Comparison of ENCODE assay signal across 8 cellular contexts in genomic region chr22:46045459-46046298, GRCh38.
A peak's percentile ranks its signal among the peaks of the same experiment; 100 is the strongest.
DNase-seq lines count a peak whose midpoint lies in the region; ATAC-seq and TF ChIP-seq lines count a peak whose summit lies in the region.

No MANE protein-coding gene starts in this region.

- 0 out of 2 replicates have a peak overlapping the region, but pooled peaks have one; percentile 66 for H2BK120ac ChIP-seq in IMR-90 (ENCODE audit: low read depth, low read length)

- TF ChIP-seq RAD21 in IMR-90 (IDR thresholded peaks at IDR 0.05; ENCODE audit: low read length), result no peak

- H3K23ac ChIP-seq in IMR-90 (ENCODE audit: low read depth, low read length), result peak overlapping the region; percentile 73

- ATAC-seq in IMR-90 (ENCODE audit: low read depth), result no peak

- H4K20me1 ChIP-seq in IMR-90 (ENCODE audit: insufficient read depth, low read length), result no peaks in the 10 kb centered on the region

- no TSS peak for BruUV-seq in IMR-90 (replicated peaks; lab: Mats Ljungman, UMichigan)

- no peak overlapping the region for H2BK5ac ChIP-seq in IMR-90 (ENCODE audit: low read depth, low read length, poor library complexity, severe bottlenecking)

- H3K27ac ChIP-seq in IMR-90 (ENCODE audit: insufficient read depth, low read length), result no peak overlapping the region
- peak overlapping the region; percentile 81 to 100 (median 97) for H3K27ac ChIP-seq in skin epidermis

- H4K8ac ChIP-seq in IMR-90 (ENCODE audit: low read depth in 2 of 2, low read length in 2 of 2), result peak overlapping the region; percentile 40 to 79; a peak in 3 of 4 replicates

- H3K14ac ChIP-seq in IMR-90 (replicated peaks; ENCODE audit: low read depth, low read length), result peak overlapping the region; percentile 92

- peak overlapping the region; percentile 99 for H2AK9ac ChIP-seq in IMR-90 (replicated peaks; ENCODE audit: low read depth, low read length, poor library complexity)

- H3K56ac ChIP-seq in IMR-90 (ENCODE audit: extremely low read depth, insufficient read depth, low read length), result no peak overlapping the region

- H3K18ac ChIP-seq in IMR-90 (ENCODE audit: low read depth, low read length), result no peak overlapping the region

- TF ChIP-seq POLR2A in IMR-90 (IDR thresholded peaks at IDR 0.05; ENCODE audit: low read depth, low read length), result no peak

- CTCF ChIA-PET in IMR-90 (lab: Yijun Ruan, JAX), result interaction anchor here (0.8 kb wide), 1 partner anchor 40 kb away, joined by 3 read pairs; no protein-coding TSS in a partner anchor

- TF ChIP-seq CTCF in IMR-90 (conservative IDR thresholded peaks at IDR 0.05; ENCODE audit: low read depth, low read length) (no peak), astrocyte of the cerebellum (IDR thresholded peaks at IDR 0.05; ENCODE audit: low read depth, low read length, missing control alignments) (no peak)

- WGBS in IMR-90 (ENCODE audit: extremely low coverage in 2 of 2, insufficient read length in 1 of 2), 2 experiments, result 96% methylated on average over 4 of the region's 12 CpGs; no CpG with 5 or more reads in 1 of the 2 experiments

- peak overlapping the region; percentile 34 for H4K5ac ChIP-seq in IMR-90 (ENCODE audit: low read depth, low read length)

- H3K9ac ChIP-seq in IMR-90 (ENCODE audit: low read depth, low read length), result peak overlapping the region; percentile 67

- peak overlapping the region; percentile 76 for H4K91ac ChIP-seq in IMR-90 (ENCODE audit: insufficient read depth, low read depth, low read length)

- no peaks in the 10 kb centered on the region for H3K27me3 ChIP-seq in IMR-90 (ENCODE audit: control insufficient read depth, insufficient read depth, low read length)

- peak overlapping the region; percentile 71 for H3K4me2 ChIP-seq in IMR-90 (ENCODE audit: low read depth, low read length)

- H3K4me1 ChIP-seq in IMR-90 (ENCODE audit: control insufficient read depth, insufficient read depth, low read length), result peaks cover 20% of the 10 kb centered on the region

- DNase-seq in IMR-90 (no peak), astrocyte of the cerebellum (ENCODE audit: low read depth) (no peak), islet precursor cell (peak; percentile 52), NCI-H1694 treated with DMSO at 0.1 percent for 48 hours (lab: John Stamatoyannopoulos, UW) (no peak), NCI-H2196 treated with DMSO at 0.1 percent for 48 hours (lab: John Stamatoyannopoulos, UW; ENCODE audit: unreplicated experiment) (no peak), GDM1 (lab: John Stamatoyannopoulos, UW) (no peak), SIG-M5 (lab: John Stamatoyannopoulos, UW) (no peak)

- POLR2A ChIA-PET in IMR-90 (lab: Charles Lee; ENCODE audit: unreplicated experiment), result interaction anchor here (0.6 to 1.1 kb wide), 2 partner anchors 10 to 869 kb away, joined by 3 read pairs; no protein-coding TSS in a partner anchor

- H3K79me1 ChIP-seq in IMR-90 (ENCODE audit: low read depth in 1 of 2, low read length in 2 of 2), result peaks cover 23 to 49% of the 10 kb centered on the region in 2 experiments

- no peak overlapping the region for H2BK20ac ChIP-seq in IMR-90 (ENCODE audit: low read depth, low read length)

- H3K4ac ChIP-seq in IMR-90 (ENCODE audit: low read depth, low read length), result peak overlapping the region; percentile 72

- H2AK5ac ChIP-seq in IMR-90 (ENCODE audit: low read depth, low read length), result peak overlapping the region; percentile 93

- H2BK15ac ChIP-seq in IMR-90 (ENCODE audit: low read depth, low read length), result peak overlapping the region; percentile 1; the same call in 1 of the 3 replicates

- dilution Hi-C loops in IMR-90 (cut with HindIII; ENCODE audit: low sequenced_read_pairs, unreplicated experiment), result no loop called here

- intact Hi-C loops in IMR-90 (cut with micrococcal nuclease), result no loop called here

- H2AFZ ChIP-seq in IMR-90 (replicated peaks; ENCODE audit: low read length, poor library complexity), result peak overlapping the region; percentile 95

- H3K9me1 ChIP-seq in IMR-90 (ENCODE audit: insufficient read depth, low read length), result peaks cover 6% of the 10 kb centered on the region; the same call in 1 of the 2 replicates

- in situ Hi-C loops in IMR-90 (cut with MboI; ENCODE audit: low sequenced_read_pairs) (no loop called here), astrocyte of the cerebellum (cut with HindIII; ENCODE audit: low sequenced_read_pairs) (no loop called here)

- H3K4me3 ChIP-seq in IMR-90 (ENCODE audit: insufficient read depth, low read depth, low read length) (peak overlapping the region; percentile 53), astrocyte of the cerebellum (ENCODE audit: low read depth, low read length) (peak overlapping the region; percentile 58), skin epidermis (peak overlapping the region; percentile 40 to 69 (median 49))

- peaks cover 2% of the 10 kb centered on the region; the same call in 1 of the 2 replicates for H3K36me3 ChIP-seq in IMR-90 (ENCODE audit: control insufficient read depth, insufficient read depth, low read length)

- H3K9me3 ChIP-seq in IMR-90 (ENCODE audit: control insufficient read depth, insufficient read depth, low read length), result no peaks in the 10 kb centered on the region

TF ChIP-seq in IMR-90, 13 proteins besides CTCF, POLR2A, EP300 and RAD21:
- TF ChIP-seq MXI1 (IDR thresholded peaks at IDR 0.05; ENCODE audit: borderline replicate concordance, low read depth, low read length) (no peak), RCOR1 (IDR thresholded peaks at IDR 0.05; ENCODE audit: insufficient replicate concordance, low read length) (no peak), SMC3 (IDR thresholded peaks at IDR 0.05; ENCODE audit: low read depth, low read length) (no peak), BHLHE40 (IDR thresholded peaks at IDR 0.05; ENCODE audit: low read depth, low read length) (no peak), NFE2L2 (IDR thresholded peaks at IDR 0.05; ENCODE audit: low read depth, low read length) (no peak), CEBPB (IDR thresholded peaks at IDR 0.05; ENCODE audit: low read depth, low read length) (no peak), MAFK (IDR thresholded peaks at IDR 0.05; ENCODE audit: low read depth, low read length) (no peak), ELK1 (IDR thresholded peaks at IDR 0.05; ENCODE audit: borderline replicate concordance, low read depth, low read length) (no peak), FOS (IDR thresholded peaks at IDR 0.05; ENCODE audit: low read depth, low read length) (no peak), USF2 (IDR thresholded peaks at IDR 0.05; ENCODE audit: low read depth, low read length) (no peak)
TF ChIP-seq in IMR-90: peak in this region for 0.
